13 cellular contexts compared by ENCODE assay signal in the genomic region with DNA sequence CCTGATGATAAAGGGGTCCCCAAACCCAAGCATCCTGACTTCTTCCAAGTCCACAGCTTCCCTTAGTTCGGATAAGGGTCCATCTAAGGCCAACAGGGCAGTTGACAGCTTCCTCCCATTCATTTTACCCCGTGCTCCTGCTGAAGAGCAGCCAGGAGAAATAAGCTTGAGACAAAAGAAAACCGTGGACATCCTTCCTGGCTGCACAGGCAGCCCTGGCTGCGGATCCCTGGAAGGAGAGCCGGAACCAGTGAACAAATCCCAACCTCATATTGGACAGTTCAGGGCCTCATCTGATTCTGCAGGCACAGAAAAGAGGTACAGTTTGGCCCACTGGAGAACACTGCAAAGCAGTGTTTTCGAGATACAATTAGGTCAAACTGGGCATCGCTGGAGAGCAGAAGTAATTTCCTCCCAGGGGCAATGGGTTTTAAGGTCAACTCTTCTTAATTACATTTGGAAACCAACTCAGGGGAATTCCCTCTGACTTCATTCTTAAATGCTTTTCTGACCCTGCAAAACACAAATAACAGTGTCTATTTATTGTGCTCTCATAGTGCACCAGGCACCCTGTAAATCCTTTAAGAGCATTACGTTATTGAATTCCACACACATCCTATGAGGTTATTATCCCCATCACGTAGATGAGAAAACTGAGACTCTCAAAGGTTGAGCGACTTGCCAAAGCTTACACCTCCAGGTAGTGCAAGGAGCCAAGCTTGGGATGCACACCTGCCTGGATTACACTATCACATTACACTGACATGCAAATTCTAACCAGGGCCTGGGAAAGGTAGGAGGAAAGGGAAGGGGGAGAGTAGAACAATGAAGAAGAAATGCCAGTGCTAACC. TPM values are rescaled to one million over a fixed set of nuclear protein-coding genes. Genes with fewer than 3 reads are reported as not detected.
DNase-seq lines count a peak whose midpoint lies in the region; ATAC-seq and TF ChIP-seq lines count a peak whose summit lies in the region.
"Had no signal": no experiment of that assay in that cellular context is flagged by ENCODE, and none has a peak within 500 bp of the region (broad histone marks: within the 10 kb centered on the region; RNA-seq: fewer than 3 reads in every experiment).

No MANE protein-coding gene starts in this region.

- no peak overlapping the region for H2AFZ ChIP-seq in GM23248
- H2AFZ ChIP-seq: neural progenitor cell had no signal

- H3K27me3 Mint-ChIP-seq in activated CD8-positive, alpha-beta T cell treated with anti-CD3 and anti-CD28 coated beads, Interleukin-2, amount 10 ng/mL, durations not matched to agents 7 days and 5 days (ENCODE audit: low read depth): no peaks in the 10 kb centered on the region
- no peaks in the 10 kb centered on the region for H3K27me3 Mint-ChIP-seq in activated CD8-positive, alpha-beta T cell treated with anti-CD3 and anti-CD28 coated beads for 36 hours
- H3K27me3 Mint-ChIP-seq in activated T-helper 2 cell treated with anti-CD3 and anti-CD28 coated beads, Interferon-gamma antibody, Interleukin-2, Interleukin-4, amounts not matched to agents 10 μg/mL and 5 μg/mL and 100 μg/mL, durations not matched to agents 14 hours and 24 hours and 36 hours (ENCODE audit: low read depth): no peaks in the 10 kb centered on the region
- H3K27me3 Mint-ChIP-seq: activated naive CD4-positive, alpha-beta T cell treated with anti-CD3 and anti-CD28 coated beads, Interleukin-2, amount 50 U/mL, for 24 hours had no signal

- CTCF ChIA-PET in activated CD8-positive, alpha-beta T cell treated with anti-CD3 and anti-CD28 coated beads, Interleukin-2, amount 10 ng/mL, durations not matched to agents 7 days and 5 days (lab: Charles Lee): interaction anchor here (0.8 kb wide), 1 partner anchor 12 kb away, joined by 4 read pairs; no protein-coding TSS in a partner anchor
- CTCF ChIA-PET in activated CD8-positive, alpha-beta T cell treated with anti-CD3 and anti-CD28 coated beads for 36 hours (lab: Charles Lee): no interaction called here

- peak overlapping the region in 1 of 3 donors; percentile 2 for H3K4me3 ChIP-seq in right lobe of liver
- no peak overlapping the region for H3K4me3 ChIP-seq in transverse colon
- no peak overlapping the region for H3K4me3 ChIP-seq in GM23248
- H3K4me3 ChIP-seq: neural progenitor cell, thoracic aorta had no signal

- POLR2A ChIA-PET in activated CD8-positive, alpha-beta T cell treated with anti-CD3 and anti-CD28 coated beads, Interleukin-2, amount 10 ng/mL, durations not matched to agents 7 days and 5 days (lab: Charles Lee): interaction anchor here (0.8 kb wide), 1 partner anchor 13 kb away, joined by 3 read pairs; no protein-coding TSS in a partner anchor
- POLR2A ChIA-PET in activated CD8-positive, alpha-beta T cell treated with anti-CD3 and anti-CD28 coated beads for 36 hours (lab: Charles Lee): no interaction called here

- peak overlapping the region in 2 of 3 donors; percentile 33 to 79 for H3K27ac ChIP-seq in right lobe of liver
- H3K27ac ChIP-seq in transverse colon: peak overlapping the region; percentile 60 to 73 (median 66)
- no peak overlapping the region for H3K27ac ChIP-seq in GM23248
- H3K27ac ChIP-seq: neural progenitor cell had no signal

- no peaks in the 10 kb centered on the region for H4K20me1 ChIP-seq in GM23248 (ENCODE audit: insufficient read depth)

- no peak for ATAC-seq in activated CD8-positive, alpha-beta T cell treated with anti-CD3 and anti-CD28 coated beads, Interleukin-2, amount 10 ng/mL, durations not matched to agents 7 days and 5 days
- ATAC-seq in activated CD8-positive, alpha-beta T cell treated with anti-CD3 and anti-CD28 coated beads for 36 hours: no peak
- ATAC-seq in right lobe of liver (peak; percentile 2 to 60 (median 22)), GM21723 (IDR thresholded peaks at IDR 0.05; ENCODE audit: unreplicated experiment) (no peak)

- H3K9me3 Mint-ChIP-seq in activated CD8-positive, alpha-beta T cell treated with anti-CD3 and anti-CD28 coated beads, Interleukin-2, amount 10 ng/mL, durations not matched to agents 7 days and 5 days (ENCODE audit: insufficient read depth): peaks cover 4% of the 10 kb centered on the region
- H3K9me3 Mint-ChIP-seq in activated CD8-positive, alpha-beta T cell treated with anti-CD3 and anti-CD28 coated beads for 36 hours: no peaks in the 10 kb centered on the region
- peaks cover 4% of the 10 kb centered on the region for H3K9me3 Mint-ChIP-seq in activated T-helper 2 cell treated with anti-CD3 and anti-CD28 coated beads, Interferon-gamma antibody, Interleukin-2, Interleukin-4, amounts not matched to agents 10 μg/mL and 5 μg/mL and 100 μg/mL, durations not matched to agents 14 hours and 24 hours and 36 hours
- H3K9me3 Mint-ChIP-seq: activated naive CD4-positive, alpha-beta T cell treated with anti-CD3 and anti-CD28 coated beads, Interleukin-2, amount 50 U/mL, for 24 hours had no signal

- H3K9ac ChIP-seq in GM23248: no peak overlapping the region
- H3K9ac ChIP-seq: neural progenitor cell had no signal

- DNase-seq in activated CD8-positive, alpha-beta T cell treated with anti-CD3 and anti-CD28 coated beads, Interleukin-2, amount 10 ng/mL, durations not matched to agents 7 days and 5 days: no peak
- DNase-seq in activated CD8-positive, alpha-beta T cell treated with anti-CD3 and anti-CD28 coated beads for 36 hours: no peak
- DNase-seq in activated T-helper 2 cell treated with anti-CD3 and anti-CD28 coated beads, Interferon-gamma antibody, Interleukin-2, Interleukin-4, amounts not matched to agents 10 μg/mL and 5 μg/mL and 100 μg/mL, durations not matched to agents 14 hours and 24 hours and 36 hours (ENCODE audit: low spot score): no peak
- peak in 1 of 3 donors; percentile 36 for DNase-seq in right lobe of liver
- no peak for DNase-seq in transverse colon
- DNase-seq in AG08396 (ENCODE audit: low spot score): no peak
- no peak for DNase-seq in GM23248
- DNase-seq: activated CD4-positive, CD25-positive, alpha-beta regulatory T cell; NCI-H1436 treated with DMSO at 0.1 percent for 48 hours had no signal

- peak overlapping the region; percentile 33 for H3K27ac Mint-ChIP-seq in activated CD8-positive, alpha-beta T cell treated with anti-CD3 and anti-CD28 coated beads, Interleukin-2, amount 10 ng/mL, durations not matched to agents 7 days and 5 days
- no peak overlapping the region for H3K27ac Mint-ChIP-seq in activated CD8-positive, alpha-beta T cell treated with anti-CD3 and anti-CD28 coated beads for 36 hours
- peak overlapping the region; percentile 70 for H3K27ac Mint-ChIP-seq in activated T-helper 2 cell treated with anti-CD3 and anti-CD28 coated beads, Interferon-gamma antibody, Interleukin-2, Interleukin-4, amounts not matched to agents 10 μg/mL and 5 μg/mL and 100 μg/mL, durations not matched to agents 14 hours and 24 hours and 36 hours
- H3K27ac Mint-ChIP-seq: activated naive CD4-positive, alpha-beta T cell treated with anti-CD3 and anti-CD28 coated beads, Interleukin-2, amount 50 U/mL, for 24 hours; neural progenitor cell had no signal

- H3K36me3 Mint-ChIP-seq in activated CD8-positive, alpha-beta T cell treated with anti-CD3 and anti-CD28 coated beads, Interleukin-2, amount 10 ng/mL, durations not matched to agents 7 days and 5 days (ENCODE audit: low read depth): peaks cover 68% of the 10 kb centered on the region
- peaks cover 2% of the 10 kb centered on the region for H3K36me3 Mint-ChIP-seq in activated CD8-positive, alpha-beta T cell treated with anti-CD3 and anti-CD28 coated beads for 36 hours (ENCODE audit: low read depth)
- peaks cover 95% of the 10 kb centered on the region for H3K36me3 Mint-ChIP-seq in activated T-helper 2 cell treated with anti-CD3 and anti-CD28 coated beads, Interferon-gamma antibody, Interleukin-2, Interleukin-4, amounts not matched to agents 10 μg/mL and 5 μg/mL and 100 μg/mL, durations not matched to agents 14 hours and 24 hours and 36 hours (ENCODE audit: low read depth)
- H3K36me3 Mint-ChIP-seq: activated naive CD4-positive, alpha-beta T cell treated with anti-CD3 and anti-CD28 coated beads, Interleukin-2, amount 50 U/mL, for 24 hours had no signal

- TF ChIP-seq CTCF in activated CD8-positive, alpha-beta T cell treated with anti-CD3 and anti-CD28 coated beads for 36 hours (IDR thresholded peaks at IDR 0.05): no peak
- no peak for TF ChIP-seq CTCF in right lobe of liver (IDR thresholded peaks at IDR 0.05)
- no peak for TF ChIP-seq CTCF in transverse colon (IDR thresholded peaks at IDR 0.05)

- H3K9me3 ChIP-seq in right lobe of liver: no peaks in the 10 kb centered on the region
- H3K9me3 ChIP-seq in transverse colon: no peaks in the 10 kb centered on the region
- H3K9me3 ChIP-seq in GM23248 (ENCODE audit: low read depth): no peaks in the 10 kb centered on the region
- H3K9me3 ChIP-seq: thoracic aorta had no signal

- WGBS in right lobe of liver (ENCODE audit: insufficient coverage, low coverage, low lambda C conversion rate, missing lambda C conversion rate): 33% methylated on average over 7 of the region's 10 CpGs
- 45 to 51% methylated on average over 3 to 10 of the region's 10 CpGs for WGBS in transverse colon (ENCODE audit: low coverage in 1 of 2), 2 donors
- 87 to 88% methylated on average over 10 of the region's 10 CpGs for WGBS in GM23248 (ENCODE audit: low coverage in 1 of 2, low lambda C conversion rate in 2 of 2, missing lambda C conversion rate in 2 of 2), 2 experiments

- H3K9me2 ChIP-seq in GM23248 (ENCODE audit: insufficient read depth): no peaks in the 10 kb centered on the region

- H3K4me1 Mint-ChIP-seq in activated CD8-positive, alpha-beta T cell treated with anti-CD3 and anti-CD28 coated beads, Interleukin-2, amount 10 ng/mL, durations not matched to agents 7 days and 5 days (ENCODE audit: low read depth): peaks cover 67% of the 10 kb centered on the region
- H3K4me1 Mint-ChIP-seq in activated CD8-positive, alpha-beta T cell treated with anti-CD3 and anti-CD28 coated beads for 36 hours (ENCODE audit: low read depth): peaks cover 11% of the 10 kb centered on the region
- H3K4me1 Mint-ChIP-seq in activated T-helper 2 cell treated with anti-CD3 and anti-CD28 coated beads, Interferon-gamma antibody, Interleukin-2, Interleukin-4, amounts not matched to agents 10 μg/mL and 5 μg/mL and 100 μg/mL, durations not matched to agents 14 hours and 24 hours and 36 hours (ENCODE audit: low read depth): peaks cover 72% of the 10 kb centered on the region
- H3K4me1 Mint-ChIP-seq: activated naive CD4-positive, alpha-beta T cell treated with anti-CD3 and anti-CD28 coated beads, Interleukin-2, amount 50 U/mL, for 24 hours had no signal

- peaks cover 3 to 50% (median 21%) of the 10 kb centered on the region in 4 donors for H3K4me1 ChIP-seq in right lobe of liver
- H3K4me1 ChIP-seq in transverse colon: peaks cover 10 to 50% (median 20%) of the 10 kb centered on the region in 4 donors
- peaks cover 30% of the 10 kb centered on the region for H3K4me1 ChIP-seq in GM23248 (ENCODE audit: insufficient read depth)

- H3K4me2 ChIP-seq in GM23248 (ENCODE audit: unreplicated experiment): no peak overlapping the region
- H3K4me2 ChIP-seq: neural progenitor cell had no signal

- peaks cover 81% of the 10 kb centered on the region for H3K79me2 ChIP-seq in GM23248 (ENCODE audit: insufficient read depth)

- in situ Hi-C loops in transverse colon (cut with MboI; ENCODE audit: low pct_ligation_motif_present in 1 of 4, low pct_unique_long_range_greater_than_20kb in 1 of 4, low sequenced_read_pairs in 3 of 4) (no loop called here), GM23248 (cut with MboI) (no loop called here)

- H3K4me3 Mint-ChIP-seq in activated CD8-positive, alpha-beta T cell treated with anti-CD3 and anti-CD28 coated beads, Interleukin-2, amount 10 ng/mL, durations not matched to agents 7 days and 5 days: no peak overlapping the region
- H3K4me3 Mint-ChIP-seq in activated CD8-positive, alpha-beta T cell treated with anti-CD3 and anti-CD28 coated beads for 36 hours: no peak overlapping the region
- no peak overlapping the region for H3K4me3 Mint-ChIP-seq in activated T-helper 2 cell treated with anti-CD3 and anti-CD28 coated beads, Interferon-gamma antibody, Interleukin-2, Interleukin-4, amounts not matched to agents 10 μg/mL and 5 μg/mL and 100 μg/mL, durations not matched to agents 14 hours and 24 hours and 36 hours (ENCODE audit: low read depth)
- H3K4me3 Mint-ChIP-seq: activated naive CD4-positive, alpha-beta T cell treated with anti-CD3 and anti-CD28 coated beads, Interleukin-2, amount 50 U/mL, for 24 hours; neural progenitor cell had no signal

- peaks cover 35% of the 10 kb centered on the region for H3F3A ChIP-seq in GM23248 (ENCODE audit: insufficient read depth)

- intact Hi-C loops in activated CD8-positive, alpha-beta T cell treated with anti-CD3 and anti-CD28 coated beads for 36 hours (cut with micrococcal nuclease): no loop called here
- intact Hi-C loops in activated T-helper 2 cell treated with anti-CD3 and anti-CD28 coated beads, Interferon-gamma antibody, Interleukin-2, Interleukin-4, amounts not matched to agents 10 μg/mL and 5 μg/mL and 100 μg/mL, durations not matched to agents 14 hours and 24 hours and 36 hours (cut with micrococcal nuclease): no loop called here
- intact Hi-C loops in right lobe of liver (cut with DNase I): no loop called here
- intact Hi-C loops in transverse colon (cut with DNase I; ENCODE audit: low total_unique reads): no loop called here

- no peak for TF ChIP-seq EP300 in transverse colon (IDR thresholded peaks at IDR 0.05; ENCODE audit: low read depth)

- H3K27me3 ChIP-seq in right lobe of liver (no peaks in the 10 kb centered on the region), transverse colon (no peaks in the 10 kb centered on the region), GM23248 (replicated peaks; ENCODE audit: insufficient read depth) (no peaks in the 10 kb centered on the region)
- H3K27me3 ChIP-seq: neural progenitor cell had no signal

- TF ChIP-seq POLR2A in right lobe of liver (IDR thresholded peaks at IDR 0.05) (no peak), transverse colon (IDR thresholded peaks at IDR 0.05) (no peak)

- no peaks in the 10 kb centered on the region for H3K36me3 ChIP-seq in right lobe of liver
- no peaks in the 10 kb centered on the region for H3K36me3 ChIP-seq in transverse colon
- H3K36me3 ChIP-seq in GM23248 (ENCODE audit: low read depth): no peaks in the 10 kb centered on the region
- H3K36me3 ChIP-seq: neural progenitor cell, thoracic aorta had no signal

RNA-seq across cellular contexts. Expression of a gene that starts 21.2 kb away (rescaled TPM):
- total RNA-seq in activated CD8-positive, alpha-beta T cell treated with anti-CD3 and anti-CD28 coated beads, Interleukin-2, amount 10 ng/mL, durations not matched to agents 7 days and 5 days: 10 to 100 TPM; 77.7 to 80.6 TPM
- 10 to 100 TPM; 12.3 to 12.9 TPM for total RNA-seq in activated CD8-positive, alpha-beta T cell treated with anti-CD3 and anti-CD28 coated beads for 36 hours
- 229 and 237 TPM in 2 replicates for total RNA-seq in activated T-helper 2 cell treated with anti-CD3 and anti-CD28 coated beads, Interferon-gamma antibody, Interleukin-2, Interleukin-4, amounts not matched to agents 10 μg/mL and 5 μg/mL and 100 μg/mL, durations not matched to agents 14 hours and 24 hours and 36 hours
- total RNA-seq in right lobe of liver: 1 to 10 TPM; 1.8 to 9.4 (median 4.5) TPM
- 10 to 100 TPM in 3 of 4 donors, 1 to 10 TPM in 1; 4.0 to 28.1 (median 15.1) TPM for total RNA-seq in transverse colon
- 20.5 and 21.1 TPM in 2 replicates for total RNA-seq in GM23248 (2014; rRNA removed; shearing (Covaris generic))
- 18.1 and 18.8 TPM in 2 replicates for polyA plus RNA-seq in GM23248 (2016; fragmentation: Nextera tagmentation; extraction: Ambion mirVana)

Comparison
In these comparisons a context has a peak if more than half of its experiments do, and no peak if none do; other contexts are left out.
1. ATAC-seq: peak in right lobe of liver (4 of 4); none in activated CD8-positive, alpha-beta T cell treated with anti-CD3 and anti-CD28 coated beads, Interleukin-2, amount 10 ng/mL, durations not matched to agents 7 days and 5 days (single experiment), activated CD8-positive, alpha-beta T cell treated with anti-CD3 and anti-CD28 coated beads for 36 hours (single experiment) and GM21723 (single experiment).